Comparison of ENCODE assay signal across 21 cellular contexts in the genomic region with DNA sequence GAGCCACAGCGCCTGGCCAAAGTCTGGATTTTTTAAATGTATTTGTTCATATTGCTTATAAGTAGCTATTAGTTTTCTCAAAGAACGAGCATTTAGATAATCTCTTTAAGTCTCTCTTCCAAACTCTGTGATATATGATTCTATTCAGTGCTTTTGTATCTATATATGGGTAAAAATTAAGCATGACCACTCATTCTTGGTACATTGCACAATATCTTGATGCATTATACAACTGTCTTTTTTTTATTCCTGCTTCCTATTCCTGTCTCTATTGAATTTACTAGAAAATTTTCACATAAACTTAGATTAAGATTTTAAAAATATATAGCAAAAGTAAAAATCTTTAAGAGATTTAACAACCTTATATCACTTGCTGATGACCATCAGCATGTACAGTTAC.
"Had no signal": no experiment of that assay in that cellular context is flagged by ENCODE, and none has a peak within 500 bp of the region (broad histone marks: within the 10 kb centered on the region; RNA-seq: fewer than 3 reads in every experiment).

No MANE protein-coding gene starts in this region.

- H3K9me3 Mint-ChIP-seq: T-cell had no signal

- H3K4me2 ChIP-seq: SK-N-SH had no signal

- H3K27ac Mint-ChIP-seq: T-cell had no signal

- H3K4me1 Mint-ChIP-seq: T-cell had no signal

- H3K9me3 ChIP-seq: MG63, SK-N-SH had no signal

- H3K9ac ChIP-seq: SK-N-SH had no signal

- H3K4me3 Mint-ChIP-seq: T-cell had no signal

- ATAC-seq: T-cell had no signal

- H3K27me3 ChIP-seq: MG63 had no signal

- H3K36me3 Mint-ChIP-seq: T-cell had no signal

- DNase-seq: Karpas-422, KG1, MG63, NCI-H1092 treated with DMSO at 0.1 percent for 48 hours, NCI-H1436, NCI-H187, NCI-H2029, NCI-H2081 treated with DMSO at 0.1 percent for 48 hours, NCI-H2171, NCI-H226, NCI-H446, NCI-H510A, NCI-H524 treated with DMSO at 0.1 percent for 48 hours, NCI-H69, NCI-H774, Right ventricle myocardium superior, RPMI8226, SK-N-SH, SW 1271, T-cell had no signal

- H3K4me3 ChIP-seq: MG63 had no signal

- FAIRE-seq: RCC 7860 had no signal

- H3K36me3 ChIP-seq: MG63 had no signal
